16 cellular contexts compared by ENCODE assay signal in the genomic region with DNA sequence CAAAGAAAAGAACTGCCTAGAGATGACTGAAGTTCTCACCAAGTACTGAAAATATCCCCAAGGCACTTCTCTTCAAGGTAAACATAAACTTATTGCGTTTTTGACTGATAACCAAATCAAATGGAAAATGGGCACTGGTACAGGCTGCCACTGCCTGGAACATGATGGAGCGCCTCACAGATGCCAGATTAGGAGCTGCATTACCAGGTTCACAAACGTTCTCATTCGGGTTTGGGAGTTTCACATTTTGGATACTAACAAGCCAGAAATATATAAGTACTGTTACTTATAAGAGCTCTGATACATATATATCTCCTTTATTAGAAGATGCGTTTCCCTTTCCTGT.
A peak's percentile ranks its signal among the peaks of the same experiment; 100 is the strongest.
DNase-seq lines count a peak whose midpoint lies in the region; ATAC-seq, FAIRE-seq and TF ChIP-seq lines count a peak whose summit lies in the region.
"Had no signal": no experiment of that assay in that cellular context is flagged by ENCODE, and none has a peak within 500 bp of the region (broad histone marks: within the 10 kb centered on the region; RNA-seq: fewer than 3 reads in every experiment).

No MANE protein-coding gene starts in this region.

- no peak overlapping the region for H2AK9ac ChIP-seq in IMR-90 (replicated peaks; ENCODE audit: low read depth, low read length, poor library complexity)

- H2BK15ac ChIP-seq in IMR-90 (ENCODE audit: low read depth, low read length) = peak overlapping the region; percentile 39; the same call in 1 of the 3 replicates

- H2AFZ ChIP-seq in IMR-90 (replicated peaks; ENCODE audit: low read length, poor library complexity) = no peak overlapping the region
- H2AFZ ChIP-seq in astrocyte (ENCODE audit: low read depth, low read length) = no peak overlapping the region

- H3K56ac ChIP-seq in IMR-90 (ENCODE audit: extremely low read depth, insufficient read depth, low read length) = peak overlapping the region; percentile 67; the same call in 1 of the 2 replicates

- H3K27ac ChIP-seq in IMR-90 (ENCODE audit: insufficient read depth, low read length) (peak overlapping the region; percentile 47; the same call in 1 of the 2 replicates), astrocyte (ENCODE audit: low read depth, low read length) (peak overlapping the region; percentile 86), left ventricle myocardium inferior (replicated peaks) (peak overlapping the region; percentile 66), skin epidermis (peak overlapping the region in 16 of 21 experiments; percentile 9 to 76 (median 47))
- H3K27ac ChIP-seq: lower lobe of right lung, psoas muscle had no signal

- H3K18ac ChIP-seq in IMR-90 (ENCODE audit: low read depth, low read length) = peak overlapping the region; percentile 66

- H3K9me3 ChIP-seq in IMR-90 (ENCODE audit: control insufficient read depth, insufficient read depth, low read length) (no peaks in the 10 kb centered on the region), astrocyte (ENCODE audit: insufficient read depth, low read depth, low read length) (no peaks in the 10 kb centered on the region), left ventricle myocardium inferior (replicated peaks) (no peaks in the 10 kb centered on the region)
- H3K9me3 ChIP-seq: lower lobe of right lung, psoas muscle had no signal

- WGBS in IMR-90 (ENCODE audit: extremely low coverage in 2 of 2, insufficient read length in 1 of 2), 2 experiments = 100% methylated on average over 1 of the region's 5 CpGs; no CpG with 5 or more reads in 1 of the 2 experiments

- H3K4ac ChIP-seq in IMR-90 (ENCODE audit: low read depth, low read length) = peak overlapping the region; percentile 90; the same call in 1 of the 2 replicates

- H3K36me3 ChIP-seq in IMR-90 (ENCODE audit: control insufficient read depth, insufficient read depth, low read length) (peaks cover 12% of the 10 kb centered on the region), astrocyte (ENCODE audit: insufficient read depth, low read length) (peaks cover 17% of the 10 kb centered on the region), left ventricle myocardium inferior (peaks cover 14% of the 10 kb centered on the region)
- H3K36me3 ChIP-seq: lower lobe of right lung had no signal

- no peak for FAIRE-seq in astrocyte (lab: Jason Lieb, UNC)

- peaks cover 81% of the 10 kb centered on the region for H3K4me1 Mint-ChIP-seq in astrocyte (ENCODE audit: low read depth, unreplicated experiment)
- H3K4me1 Mint-ChIP-seq: natural killer cell had no signal

- POLR2A ChIA-PET in IMR-90 (lab: Charles Lee; ENCODE audit: unreplicated experiment) = no interaction called here

- peaks cover 24% of the 10 kb centered on the region for H3K9me1 ChIP-seq in IMR-90 (ENCODE audit: insufficient read depth, low read length)

- no peak overlapping the region for H3K4me3 ChIP-seq in IMR-90 (ENCODE audit: insufficient read depth, low read depth, low read length)
- no peak overlapping the region for H3K4me3 ChIP-seq in astrocyte (ENCODE audit: insufficient read depth, low read depth, low read length)
- H3K4me3 ChIP-seq in left ventricle myocardium inferior = no peak overlapping the region
- H3K4me3 ChIP-seq in skin epidermis = no peak overlapping the region
- H3K4me3 ChIP-seq: lower lobe of right lung, psoas muscle had no signal

- H3K9me3 Mint-ChIP-seq in astrocyte (ENCODE audit: unreplicated experiment) = no peaks in the 10 kb centered on the region
- H3K9me3 Mint-ChIP-seq: natural killer cell had no signal

- peak overlapping the region; percentile 36 for H3K4me3 Mint-ChIP-seq in astrocyte (ENCODE audit: unreplicated experiment)
- H3K4me3 Mint-ChIP-seq: natural killer cell had no signal

- H3K4me1 ChIP-seq in IMR-90 (ENCODE audit: control insufficient read depth, insufficient read depth, low read length) (peaks cover 35% of the 10 kb centered on the region), astrocyte (ENCODE audit: insufficient read depth, low read length) (peaks cover 44% of the 10 kb centered on the region), left ventricle myocardium inferior (peaks cover 85% of the 10 kb centered on the region)

- dilution Hi-C loops in IMR-90 (cut with HindIII; ENCODE audit: low sequenced_read_pairs, unreplicated experiment) = no loop called here

- peaks cover 40 to 70% of the 10 kb centered on the region in 2 experiments for H3K79me1 ChIP-seq in IMR-90 (ENCODE audit: low read depth in 1 of 2, low read length in 2 of 2)

- H3K79me2 ChIP-seq in astrocyte (ENCODE audit: insufficient read depth, low read length) = peaks cover 100% of the 10 kb centered on the region

- in situ Hi-C loops in IMR-90 (cut with MboI; ENCODE audit: low sequenced_read_pairs) = no loop called here

- H2BK120ac ChIP-seq in IMR-90 (ENCODE audit: low read depth, low read length) = peak overlapping the region; percentile 84

- intact Hi-C loops in IMR-90 (cut with micrococcal nuclease) = no loop called here
- intact Hi-C loops in left ventricle myocardium inferior (cut with micrococcal nuclease) = no loop called here

- DNase-seq in IMR-90 = no peak
- no peak for DNase-seq in astrocyte (ENCODE audit: low read depth)
- DNase-seq in left ventricle myocardium inferior = no peak
- DNase-seq in activated CD8-positive, alpha-beta memory T cell treated with anti-CD3 and anti-CD28 coated beads for 24 hours = no peak
- DNase-seq: activated CD8-positive, alpha-beta memory T cell treated with anti-CD3 and anti-CD28 coated beads, Interleukin-2, amount 50 U/mL, for 4 hours; DMS 273 treated with DMSO at 0.1 percent for 48 hours; Kasumi-1; lower lobe of right lung; natural killer cell; NCI-H146; NCI-H446 treated with DMSO at 0.1 percent for 48 hours; psoas muscle; SHP77 treated with DMSO at 0.1 percent for 48 hours had no signal

- H3K4me2 ChIP-seq in IMR-90 (ENCODE audit: low read depth, low read length) (peak overlapping the region; percentile 42; the same call in 1 of the 2 replicates), astrocyte (ENCODE audit: low read length) (peak overlapping the region; percentile 58)

- no peak for TF ChIP-seq POLR2A in IMR-90 (IDR thresholded peaks at IDR 0.05; ENCODE audit: low read depth, low read length)

- CTCF ChIA-PET in IMR-90 (lab: Yijun Ruan, JAX) = no interaction called here

- H2AK5ac ChIP-seq in IMR-90 (ENCODE audit: low read depth, low read length) = peak overlapping the region; percentile 63; the same call in 1 of the 2 replicates

- peak overlapping the region; percentile 89 for H3K27ac Mint-ChIP-seq in astrocyte (ENCODE audit: unreplicated experiment)
- H3K27ac Mint-ChIP-seq: natural killer cell had no signal

- peaks cover 27% of the 10 kb centered on the region for H3K36me3 Mint-ChIP-seq in astrocyte (ENCODE audit: low read depth, unreplicated experiment)
- H3K36me3 Mint-ChIP-seq: natural killer cell had no signal

- no peak for TF ChIP-seq RAD21 in IMR-90 (IDR thresholded peaks at IDR 0.05; ENCODE audit: low read length)

- H4K20me1 ChIP-seq in IMR-90 (ENCODE audit: insufficient read depth, low read length) (peaks cover 15% of the 10 kb centered on the region), astrocyte (ENCODE audit: insufficient read depth, low read length) (peaks cover 30% of the 10 kb centered on the region)

- H3K27me3 ChIP-seq in IMR-90 (ENCODE audit: control insufficient read depth, insufficient read depth, low read length) = no peaks in the 10 kb centered on the region
- H3K27me3 ChIP-seq in astrocyte (ENCODE audit: insufficient read depth, low read length) = no peaks in the 10 kb centered on the region
- H3K27me3 ChIP-seq in left ventricle myocardium inferior (ENCODE audit: low read depth) = no peaks in the 10 kb centered on the region

- no TSS peak for BruUV-seq in IMR-90 (replicated peaks; lab: Mats Ljungman, UMichigan)

- H4K91ac ChIP-seq in IMR-90 (ENCODE audit: insufficient read depth, low read depth, low read length) = peak overlapping the region; percentile 85; the same call in 1 of the 2 replicates

- TF ChIP-seq CTCF in IMR-90 (conservative IDR thresholded peaks at IDR 0.05; ENCODE audit: low read depth, low read length) = no peak
- no peak for TF ChIP-seq CTCF in astrocyte (IDR thresholded peaks at IDR 0.05; ENCODE audit: insufficient read depth, low read depth, low read length)
- TF ChIP-seq CTCF in left ventricle myocardium inferior (IDR thresholded peaks at IDR 0.05; ENCODE audit: borderline replicate concordance) = no peak

- H3K9ac ChIP-seq in IMR-90 (ENCODE audit: low read depth, low read length) (no peak overlapping the region), astrocyte (ENCODE audit: low read length) (peak overlapping the region; percentile 57)

- no peaks in the 10 kb centered on the region for H3K27me3 Mint-ChIP-seq in astrocyte (ENCODE audit: low read depth, unreplicated experiment)

- H4K8ac ChIP-seq in IMR-90 (ENCODE audit: low read depth in 2 of 2, low read length in 2 of 2) = peak overlapping the region in 1 of 2 experiments; percentile 82; a peak in 3 of 4 replicates

- H3K14ac ChIP-seq in IMR-90 (replicated peaks; ENCODE audit: low read depth, low read length) = peak overlapping the region; percentile 94

- H4K5ac ChIP-seq in IMR-90 (ENCODE audit: low read depth, low read length) = peak overlapping the region; percentile 68

- H2BK5ac ChIP-seq in IMR-90 (ENCODE audit: low read depth, low read length, poor library complexity, severe bottlenecking) = peak overlapping the region; percentile 97

- ATAC-seq in IMR-90 (ENCODE audit: low read depth) (no peak), GM18517 (IDR thresholded peaks at IDR 0.05; ENCODE audit: unreplicated experiment) (no peak), HG03039 (IDR thresholded peaks at IDR 0.05; ENCODE audit: unreplicated experiment) (no peak)
- ATAC-seq: lower lobe of right lung, natural killer cell had no signal

- peak overlapping the region; percentile 81 for H3K23ac ChIP-seq in IMR-90 (ENCODE audit: low read depth, low read length)

- peak overlapping the region; percentile 86 for H2BK20ac ChIP-seq in IMR-90 (ENCODE audit: low read depth, low read length)

TF ChIP-seq in IMR-90, 13 proteins besides CTCF, POLR2A, EP300 and RAD21 (continues in another document):
- TF ChIP-seq RCOR1 (IDR thresholded peaks at IDR 0.05; ENCODE audit: insufficient replicate concordance, low read length) = no peak
- TF ChIP-seq BHLHE40 (IDR thresholded peaks at IDR 0.05; ENCODE audit: low read depth, low read length) = no peak
- TF ChIP-seq MAFK (IDR thresholded peaks at IDR 0.05; ENCODE audit: low read depth, low read length) = no peak
- no peak for TF ChIP-seq CHD1 (IDR thresholded peaks at IDR 0.05; ENCODE audit: low read depth, low read length)
- TF ChIP-seq NFE2L2 (IDR thresholded peaks at IDR 0.05; ENCODE audit: low read depth, low read length) = no peak
- TF ChIP-seq MAZ (IDR thresholded peaks at IDR 0.05; ENCODE audit: borderline replicate concordance, low read depth, low read length) = no peak
- TF ChIP-seq, protein P1, sequence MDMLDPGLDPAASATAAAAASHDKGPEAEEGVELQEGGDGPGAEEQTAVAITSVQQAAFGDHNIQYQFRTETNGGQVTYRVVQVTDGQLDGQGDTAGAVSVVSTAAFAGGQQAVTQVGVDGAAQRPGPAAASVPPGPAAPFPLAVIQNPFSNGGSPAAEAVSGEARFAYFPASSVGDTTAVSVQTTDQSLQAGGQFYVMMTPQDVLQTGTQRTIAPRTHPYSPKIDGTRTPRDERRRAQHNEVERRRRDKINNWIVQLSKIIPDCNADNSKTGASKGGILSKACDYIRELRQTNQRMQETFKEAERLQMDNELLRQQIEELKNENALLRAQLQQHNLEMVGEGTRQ (IDR thresholded peaks at IDR 0.05; ENCODE audit: low read depth, low read length) = no peak
